8 cellular contexts compared by ENCODE assay signal in genomic region chr9:96317335-96317980, GRCh38. TPM values are rescaled to one million over a fixed set of nuclear protein-coding genes. Genes with fewer than 3 reads are reported as not detected.
DNase-seq lines count a peak whose midpoint lies in the region; ATAC-seq, FAIRE-seq and TF ChIP-seq lines count a peak whose summit lies in the region.

No MANE protein-coding gene starts in this region.

- 47 to 65% (median 60%) methylated on average over 8 to 9 of the region's 9 CpGs for WGBS in spleen, 5 donors

- in situ Hi-C loops in astrocyte of the spinal cord (cut with HindIII; ENCODE audit: low sequenced_read_pairs) = no loop called here

- no peak for TF ChIP-seq POLR2A in spleen (IDR thresholded peaks at IDR 0.05)

- peaks cover 0 to 4% (median 0%) of the 10 kb centered on the region in 6 donors for H3K4me1 ChIP-seq in spleen

- H3K27me3 ChIP-seq in spleen (replicated peaks in 1 of 7) = no peaks in the 10 kb centered on the region

- TF ChIP-seq CTCF in D721Med (IDR thresholded peaks at IDR 0.05; ENCODE audit: insufficient read depth, missing control alignments) (peak; percentile 94), astrocyte of the spinal cord (IDR thresholded peaks at IDR 0.05; ENCODE audit: low read depth, low read length) (peak; percentile 94), spleen (IDR thresholded peaks at IDR 0.05 in 8 of 11, conservative IDR thresholded peaks at IDR 0.05 in 3 of 11) (peak; percentile 31 to 82 (median 72))

- H3K27ac ChIP-seq in spleen = no peak overlapping the region

- peak; percentile 41 for DNase-seq in D721Med (ENCODE audit: insufficient read length, low spot score)
- DNase-seq in HT-29 (ENCODE audit: low spot score) = peak; percentile 63
- DNase-seq in astrocyte of the spinal cord (ENCODE audit: low read depth, low spot score) = peak; percentile 69
- DNase-seq in hippocampal formation (lab: John Stamatoyannopoulos, UW) = peak; percentile 17 to 48
- peak; percentile 77 for DNase-seq in spleen
- DNase-seq in NCI-H1694 (lab: John Stamatoyannopoulos, UW) = no peak

- H3K4me3 ChIP-seq in astrocyte of the spinal cord (ENCODE audit: low read depth, low read length) (no peak overlapping the region), spleen (no peak overlapping the region)

- peaks cover 0 to 39% (median 2%) of the 10 kb centered on the region in 6 donors for H3K36me3 ChIP-seq in spleen

- intact Hi-C loops in spleen (cut with DNase I; ENCODE audit: low total_unique reads) = loop anchor here (5.0 kb wide), 1 partner anchor 85 kb away; no protein-coding TSS in a partner anchor

- FAIRE-seq in D721Med (lab: Jason Lieb, UNC) = no peak

- peaks cover 0 to 18% (median 17%) of the 10 kb centered on the region in 8 donors for H3K9me3 ChIP-seq in spleen

- ATAC-seq in SK-N-SH treated with all-trans-retinoic acid at 6 μM for 48 hours (peak; percentile 89), HG02938 (IDR thresholded peaks at IDR 0.05; ENCODE audit: unreplicated experiment) (no peak)

TF ChIP-seq in SK-N-SH treated with all-trans-retinoic acid at 6 μM for 48 hours, 23 proteins besides CTCF, POLR2A, EP300 and RAD21:
- TF ChIP-seq ZC3H10 (CRISPR knock-in tag; IDR thresholded peaks at IDR 0.05) (no peak), BACH2 (CRISPR knock-in tag; IDR thresholded peaks at IDR 0.05; ENCODE audit: borderline replicate concordance) (no peak), TCF4 (CRISPR knock-in tag; IDR thresholded peaks at IDR 0.05; ENCODE audit: borderline replicate concordance) (no peak), ZNF565 (CRISPR knock-in tag; conservative IDR thresholded peaks at IDR 0.05; ENCODE audit: low read depth) (no peak), ESRRG (CRISPR knock-in tag; IDR thresholded peaks at IDR 0.05) (no peak), CSRNP3 (CRISPR knock-in tag; IDR thresholded peaks at IDR 0.05) (no peak), ZNF8 (CRISPR knock-in tag; IDR thresholded peaks at IDR 0.05) (no peak), ZFP3 (CRISPR knock-in tag; IDR thresholded peaks at IDR 0.05) (no peak), GLIS3 (CRISPR knock-in tag; IDR thresholded peaks at IDR 0.05) (no peak), CSDC2 (CRISPR knock-in tag; IDR thresholded peaks at IDR 0.05) (no peak), SNAI2 (CRISPR knock-in tag; IDR thresholded peaks at IDR 0.05) (no peak), POU6F1 (CRISPR knock-in tag; IDR thresholded peaks at IDR 0.05; ENCODE audit: borderline replicate concordance, low read depth) (no peak), OSR1 (CRISPR knock-in tag; IDR thresholded peaks at IDR 0.05) (no peak), CREB5 (CRISPR knock-in tag; IDR thresholded peaks at IDR 0.05; ENCODE audit: low read depth) (no peak), RARB (CRISPR knock-in tag; IDR thresholded peaks at IDR 0.05) (no peak), ZFP30 (CRISPR knock-in tag; IDR thresholded peaks at IDR 0.05) (no peak)
- TF ChIP-seq, protein P1, sequence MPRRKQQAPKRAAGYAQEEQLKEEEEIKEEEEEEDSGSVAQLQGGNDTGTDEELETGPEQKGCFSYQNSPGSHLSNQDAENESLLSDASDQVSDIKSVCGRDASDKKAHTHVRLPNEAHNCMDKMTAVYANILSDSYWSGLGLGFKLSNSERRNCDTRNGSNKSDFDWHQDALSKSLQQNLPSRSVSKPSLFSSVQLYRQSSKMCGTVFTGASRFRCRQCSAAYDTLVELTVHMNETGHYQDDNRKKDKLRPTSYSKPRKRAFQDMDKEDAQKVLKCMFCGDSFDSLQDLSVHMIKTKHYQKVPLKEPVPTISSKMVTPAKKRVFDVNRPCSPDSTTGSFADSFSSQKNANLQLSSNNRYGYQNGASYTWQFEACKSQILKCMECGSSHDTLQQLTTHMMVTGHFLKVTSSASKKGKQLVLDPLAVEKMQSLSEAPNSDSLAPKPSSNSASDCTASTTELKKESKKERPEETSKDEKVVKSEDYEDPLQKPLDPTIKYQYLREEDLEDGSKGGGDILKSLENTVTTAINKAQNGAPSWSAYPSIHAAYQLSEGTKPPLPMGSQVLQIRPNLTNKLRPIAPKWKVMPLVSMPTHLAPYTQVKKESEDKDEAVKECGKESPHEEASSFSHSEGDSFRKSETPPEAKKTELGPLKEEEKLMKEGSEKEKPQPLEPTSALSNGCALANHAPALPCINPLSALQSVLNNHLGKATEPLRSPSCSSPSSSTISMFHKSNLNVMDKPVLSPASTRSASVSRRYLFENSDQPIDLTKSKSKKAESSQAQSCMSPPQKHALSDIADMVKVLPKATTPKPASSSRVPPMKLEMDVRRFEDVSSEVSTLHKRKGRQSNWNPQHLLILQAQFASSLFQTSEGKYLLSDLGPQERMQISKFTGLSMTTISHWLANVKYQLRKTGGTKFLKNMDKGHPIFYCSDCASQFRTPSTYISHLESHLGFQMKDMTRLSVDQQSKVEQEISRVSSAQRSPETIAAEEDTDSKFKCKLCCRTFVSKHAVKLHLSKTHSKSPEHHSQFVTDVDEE (CRISPR knock-in tag; IDR thresholded peaks at IDR 0.05) = no peak
- TF ChIP-seq, protein P2, sequence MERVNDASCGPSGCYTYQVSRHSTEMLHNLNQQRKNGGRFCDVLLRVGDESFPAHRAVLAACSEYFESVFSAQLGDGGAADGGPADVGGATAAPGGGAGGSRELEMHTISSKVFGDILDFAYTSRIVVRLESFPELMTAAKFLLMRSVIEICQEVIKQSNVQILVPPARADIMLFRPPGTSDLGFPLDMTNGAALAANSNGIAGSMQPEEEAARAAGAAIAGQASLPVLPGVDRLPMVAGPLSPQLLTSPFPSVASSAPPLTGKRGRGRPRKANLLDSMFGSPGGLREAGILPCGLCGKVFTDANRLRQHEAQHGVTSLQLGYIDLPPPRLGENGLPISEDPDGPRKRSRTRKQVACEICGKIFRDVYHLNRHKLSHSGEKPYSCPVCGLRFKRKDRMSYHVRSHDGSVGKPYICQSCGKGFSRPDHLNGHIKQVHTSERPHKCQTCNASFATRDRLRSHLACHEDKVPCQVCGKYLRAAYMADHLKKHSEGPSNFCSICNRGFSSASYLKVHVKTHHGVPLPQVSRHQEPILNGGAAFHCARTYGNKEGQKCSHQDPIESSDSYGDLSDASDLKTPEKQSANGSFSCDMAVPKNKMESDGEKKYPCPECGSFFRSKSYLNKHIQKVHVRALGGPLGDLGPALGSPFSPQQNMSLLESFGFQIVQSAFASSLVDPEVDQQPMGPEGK (CRISPR knock-in tag; IDR thresholded peaks at IDR 0.05; ENCODE audit: borderline replicate concordance) = no peak

RNA-seq across cellular contexts. Expression of gene HSD17B3, which starts 15.5 kb away (rescaled TPM):
- total RNA-seq in HT-29 (2014; rRNA removed; shearing (Covaris generic)) = not detected in 2 replicates
- total RNA-seq in spleen = 1 to 10 TPM in 1 of 7 donors, under 1 TPM in 4, not detected in 2; 0.34 to 1.4 (median 0.82) TPM
- 1 to 10 TPM in 2 of 3 donors, under 1 TPM in 1; 0.90 to 3.9 (median 1.1) TPM for polyA plus RNA-seq in spleen
